ENCODE assay signal across 34 cellular contexts in the genomic region with DNA sequence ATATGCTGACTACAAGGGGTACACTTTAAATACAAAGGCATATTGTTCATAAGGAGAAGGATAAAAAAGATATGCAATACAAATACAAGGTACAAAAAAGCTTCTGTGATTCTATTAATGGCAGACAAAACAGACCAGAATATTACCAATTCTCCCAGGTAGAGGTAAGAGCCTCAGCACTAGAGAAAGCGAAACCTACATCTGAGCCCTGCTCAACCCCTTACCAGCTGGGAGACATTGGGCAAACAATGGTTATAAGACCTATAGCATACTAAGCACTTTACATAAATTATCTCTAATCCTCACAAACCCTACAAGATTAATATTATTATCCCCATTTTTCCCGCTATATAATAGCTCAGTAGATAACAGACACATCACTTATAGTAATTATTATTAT. TPM values are rescaled to one million over a fixed set of nuclear protein-coding genes. Genes with fewer than 3 reads are reported as not detected.
"Had no signal": no experiment of that assay in that cellular context is flagged by ENCODE, and none has a peak within 500 bp of the region (broad histone marks: within the 10 kb centered on the region; RNA-seq: fewer than 3 reads in every experiment).

No MANE protein-coding gene starts in this region.

- H3K27ac ChIP-seq: adrenal gland, body of pancreas, brain microvascular endothelial cell, breast epithelium, VCaP had no signal

- H3K36me3 ChIP-seq: adrenal gland, brain microvascular endothelial cell, breast epithelium had no signal

- DNase-seq: activated B cell treated with CpG ODN at 0.5 μM for 24 hours; activated CD4-positive, alpha-beta memory T cell treated with anti-CD3 and anti-CD28 coated beads for 36 hours; activated CD4-positive, alpha-beta T cell treated with anti-CD3 and anti-CD28 coated beads for 4 hours; activated CD4-positive, alpha-beta T cell treated with anti-CD3 and anti-CD28 coated beads, Interleukin-2, amount 10 ng/mL, durations not matched to agents 24 days and 14 days; activated CD4-positive, alpha-beta T cell treated with anti-CD3 and anti-CD28 coated beads, Interleukin-2, amount 50 U/mL, for 1 hour; activated CD4-positive, alpha-beta T cell treated with anti-CD3 and anti-CD28 coated beads, Interleukin-2, amount 50 U/mL, for 4 hours; activated CD4-positive, CD25-positive, alpha-beta regulatory T cell treated with anti-CD3 and anti-CD28 coated beads, Interleukin-2, amount 50 U/mL, for 72 hours; activated CD8-positive, alpha-beta memory T cell treated with anti-CD3 and anti-CD28 coated beads, Interleukin-2, amount 50 U/mL, for 4 hours; activated CD8-positive, alpha-beta T cell treated with anti-CD3 and anti-CD28 coated beads for 36 hours; activated effector memory CD4-positive, alpha-beta T cell treated with anti-CD3 and anti-CD28 coated beads, Interleukin-2, amount 50 U/mL, for 16 hours; activated gamma-delta T cell treated with Interleukin-2 at 50 U/mL for 16 hours; activated naive CD4-positive, alpha-beta T cell; activated naive CD4-positive, alpha-beta T cell treated with anti-CD3 and anti-CD28 coated beads for 36 hours; activated naive CD4-positive, alpha-beta T cell treated with anti-CD3 and anti-CD28 coated beads, Interleukin-2, amount 50 U/mL, for 16 hours; activated naive CD8-positive, alpha-beta T cell treated with anti-CD3 and anti-CD28 coated beads for 36 hours; activated T-cell treated with anti-CD3 and anti-CD28 coated beads for 4 hours; activated T-cell treated with anti-CD3 and anti-CD28 coated beads, Interleukin-2, amount 50 U/mL, for 1 hour; activated T-cell treated with anti-CD3 and anti-CD28 coated beads, Interleukin-2, amount 50 U/mL, for 4 hours; activated T-cell treated with anti-CD3 and anti-CD28 coated beads, Interleukin-2, amount 50 U/mL, for 72 hours; adrenal gland; amniotic stem cell; aorta; body of pancreas; brain microvascular endothelial cell; central memory CD4-positive, alpha-beta T cell; T-helper 2 cell; T-helper 9 cell had no signal

- H3K4me3 ChIP-seq: adrenal gland, body of pancreas, breast epithelium had no signal

- H3K4me1 ChIP-seq: adrenal gland, body of pancreas, breast epithelium had no signal

- H3K9me3 ChIP-seq: adrenal gland, body of pancreas had no signal

- H3K27me3 ChIP-seq: adrenal gland, body of pancreas, brain microvascular endothelial cell had no signal

RNA-seq across cellular contexts. Expression of gene LRRC55, which starts 41.2 kb away (rescaled TPM):
- total RNA-seq: activated B cell treated with CpG ODN at 0.5 μM for 24 hours; activated CD4-positive, alpha-beta memory T cell treated with anti-CD3 and anti-CD28 coated beads for 36 hours; activated CD4-positive, alpha-beta T cell treated with anti-CD3 and anti-CD28 coated beads, Interleukin-2, amount 10 ng/mL, durations not matched to agents 24 days and 14 days; activated CD8-positive, alpha-beta memory T cell treated with anti-CD3 and anti-CD28 coated beads for 36 hours; activated CD8-positive, alpha-beta T cell treated with anti-CD3 and anti-CD28 coated beads for 36 hours; activated naive CD4-positive, alpha-beta T cell treated with anti-CD3 and anti-CD28 coated beads for 36 hours; activated naive CD4-positive, alpha-beta T cell treated with anti-CD3 and anti-CD28 coated beads, Interleukin-2, amount 50 U/mL, for 72 hours; activated naive CD8-positive, alpha-beta T cell treated with anti-CD3 and anti-CD28 coated beads for 36 hours; activated T-cell treated with anti-CD3 and anti-CD28 coated beads, Interleukin-2, amount 50 U/mL, for 4 hours; activated T-cell treated with anti-CD3 and anti-CD28 coated beads, Interleukin-2, amount 50 U/mL, for 72 hours; activated T-helper 1 cell treated with anti-CD3 and anti-CD28 coated beads, Interleukin-12 subunit alpha, Interleukin-12 subunit beta, Interleukin-2, Interleukin-4 antibody, amounts not matched to agents 30 ng/mL and 10 ng/mL and 1 ng/mL, durations not matched to agents 14 hours and 24 hours and 36 hours; activated T-helper 17 cell treated with anti-CD3 and anti-CD28 coated beads, Interleukin-2, amount 50 U/mL, for 72 hours; astrocyte; body of pancreas; breast epithelium had no signal
